In genomic region chr2:229270551-229271410, GRCh38 we compare ENCODE assay signal across 9 cellular contexts. TPM values are rescaled to one million over a fixed set of nuclear protein-coding genes. Genes with fewer than 3 reads are reported as not detected.
DNase-seq lines count a peak whose midpoint lies in the region; ATAC-seq, FAIRE-seq and TF ChIP-seq lines count a peak whose summit lies in the region.
"Had no signal": no experiment of that assay in that cellular context is flagged by ENCODE, and none has a peak within 500 bp of the region (broad histone marks: within the 10 kb centered on the region; RNA-seq: fewer than 3 reads in every experiment).

TSS of gene PID1 (minus strand) at chr2:229271287. CDS start at chr2:229271043, 244 bp downstream.

- ATAC-seq in HepG2 (peak; percentile 63), HG02973 (IDR thresholded peaks at IDR 0.05; ENCODE audit: unreplicated experiment) (no peak), HG02798 (IDR thresholded peaks at IDR 0.05; ENCODE audit: poor library complexity, unreplicated experiment) (no peak)

- peaks cover 0 to 26% of the 10 kb centered on the region in 2 experiments; a peak in 2 of 5 replicates for H3K27me3 ChIP-seq in HepG2 (ENCODE audit: control insufficient read depth in 1 of 2, insufficient read depth in 2 of 2, low read length in 2 of 2)
- H3K27me3 ChIP-seq in thymus (ENCODE audit: control insufficient read depth, insufficient read depth) = peaks cover 18% of the 10 kb centered on the region

- peak; percentile 57 for DNase-seq in 8988T
- peak; percentile 60 for DNase-seq in cerebellum (ENCODE audit: low spot score)
- DNase-seq in HepG2 (ENCODE audit: low spot score) = no peak
- DNase-seq in UCSD-AML1 (lab: John Stamatoyannopoulos, UW; ENCODE audit: unreplicated experiment) = no peak

- H3K36me3 ChIP-seq in HepG2 (replicated peaks in 1 of 2; ENCODE audit: control insufficient read depth in 1 of 2, insufficient read depth in 2 of 2, low read length in 2 of 2) = no peaks in the 10 kb centered on the region
- H3K36me3 ChIP-seq in thymus (ENCODE audit: control insufficient read depth, insufficient read depth) = no peaks in the 10 kb centered on the region

- no peaks in the 10 kb centered on the region for H3K4me1 ChIP-seq in HepG2 (ENCODE audit: insufficient read depth, low read length)
- no peaks in the 10 kb centered on the region for H3K4me1 ChIP-seq in thymus (ENCODE audit: control insufficient read depth, insufficient read depth, low read length)

- H2AFZ ChIP-seq in HepG2 (ENCODE audit: low read length) = no peak within 1 kb of the TSS

- TF ChIP-seq EP300 in Ishikawa (IDR thresholded peaks at IDR 0.05; ENCODE audit: borderline replicate concordance) (no peak), HepG2 (IDR thresholded peaks at IDR 0.05; ENCODE audit: low read depth in 2 of 2, low read length in 2 of 2) (no peak), HepG2 (CRISPR knock-in tag; IDR thresholded peaks at IDR 0.05; ENCODE audit: borderline replicate concordance) (no peak)

- no peaks in the 10 kb centered on the region for H4K20me1 ChIP-seq in HepG2 (ENCODE audit: insufficient read depth, low read length)

- H3K4me3 ChIP-seq in HepG2 (replicated peaks in 1 of 3; ENCODE audit: insufficient read depth in 1 of 3, low read depth in 2 of 3, low read length in 3 of 3) (peak within 1 kb of the TSS in 2 of 3 experiments; percentile 40 to 45; a peak in 3 of 6 replicates), thymus (ENCODE audit: low read length) (peak within 1 kb of the TSS; percentile 27)

- no peak for TF ChIP-seq CTCF in HepG2 (CRISPR knock-in tag; IDR thresholded peaks at IDR 0.05)

- H3K4me2 ChIP-seq in HepG2 (ENCODE audit: low read depth, low read length) = peak within 1 kb of the TSS; percentile 50

- H3K79me2 ChIP-seq in HepG2 (ENCODE audit: insufficient read depth, low read length) = no peaks in the 10 kb centered on the region

- TF ChIP-seq POLR2A in HepG2 (IDR thresholded peaks at IDR 0.05; ENCODE audit: insufficient read depth in 1 of 2, low read depth in 2 of 2, low read length in 2 of 2) = no peak

- WGBS in HepG2 (ENCODE audit: low lambda C conversion rate) = under 1% methylated on average over 43 of the region's 68 CpGs
- 6% methylated on average over 68 of the region's 68 CpGs for WGBS in thymus

- no peak within 1 kb of the TSS for H3K9ac ChIP-seq in HepG2 (ENCODE audit: insufficient read depth, low read depth, low read length)

- BruUV-seq in HepG2 (replicated peaks; lab: Mats Ljungman, UMichigan) = no TSS peak

- POLR2A ChIA-PET in HepG2 (lab: Yijun Ruan, JAX) = no interaction called here

- no peak for TF ChIP-seq RAD21 in Ishikawa (IDR thresholded peaks at IDR 0.05; ENCODE audit: low read depth)
- TF ChIP-seq RAD21 in HepG2 (CRISPR knock-in tag; IDR thresholded peaks at IDR 0.05) = no peak

- in situ Hi-C loops in HepG2 (cut with HindIII; ENCODE audit: extremely low pct_ligation_motif_present, low pct_unique_long_range_greater_than_20kb) = no loop called here

- H3K9me3 ChIP-seq in HepG2 (ENCODE audit: low read length) (no peaks in the 10 kb centered on the region), thymus (ENCODE audit: control insufficient read depth) (no peaks in the 10 kb centered on the region)

- CTCF ChIA-PET in HepG2 (lab: Yijun Ruan, JAX; ENCODE audit: low intra/inter-chr PET ratio, low total read pairs) = no interaction called here

- H3K27ac ChIP-seq in HepG2 (ENCODE audit: extremely low read length, insufficient read depth, low read length) (no peak within 1 kb of the TSS), thymus (ENCODE audit: low read depth) (no peak within 1 kb of the TSS)

- FAIRE-seq in HepG2 (lab: Jason Lieb, UNC) = no peak

- intact Hi-C loops in HepG2 (cut with micrococcal nuclease; ENCODE audit: unreplicated experiment) = no loop called here

TF ChIP-seq in Ishikawa, 13 proteins besides CTCF, POLR2A, EP300 and RAD21:
- TF ChIP-seq REST (IDR thresholded peaks at IDR 0.05; ENCODE audit: low read depth) (no peak), ZBTB7A (IDR thresholded peaks at IDR 0.05; ENCODE audit: low read depth) (peak; percentile 63; the same call in 1 of the 2 replicates), EGR1 (IDR thresholded peaks at IDR 0.05) (no peak), TEAD4 (IDR thresholded peaks at IDR 0.05) (no peak), YY1 (IDR thresholded peaks at IDR 0.05; ENCODE audit: low read depth) (no peak)

TF ChIP-seq in HepG2, 621 proteins besides CTCF, POLR2A, EP300 and RAD21:
- TF ChIP-seq UBTF (CRISPR knock-in tag; IDR thresholded peaks at IDR 0.05) (no peak), ZNF768 (CRISPR knock-in tag; IDR thresholded peaks at IDR 0.05) (peak; percentile 32; the same call in 1 of the 2 replicates), ESRRA (CRISPR knock-in tag; IDR thresholded peaks at IDR 0.05; ENCODE audit: low read depth) (no peak), ZNF205 (CRISPR knock-in tag; IDR thresholded peaks at IDR 0.05) (no peak), ZNF800 (CRISPR knock-in tag; IDR thresholded peaks at IDR 0.05) (peak; percentile 64; the same call in 1 of the 2 replicates)

RNA-seq across cellular contexts. Expression of gene PID1, which starts in this region (rescaled TPM):
- total RNA-seq in cerebellum = 25.0 TPM
- 0.18 TPM in 2 replicates for total RNA-seq in HepG2 (2016; rRNA removed; fragmentation: Illumina TruSeq; extraction: Trizol)
- 0.18 TPM in 1 of 2 replicates, not detected in the other for total RNA-seq in HepG2 (2016; cell fraction: cytosol; rRNA removed; fragmentation: Illumina TruSeq; extraction: Trizol; ENCODE audit: low read depth)
- total RNA-seq in HepG2 (2016; cell fraction: insoluble cytoplasmic fraction; rRNA removed; fragmentation: Illumina TruSeq; extraction: Trizol) = 0.19 and 0.22 TPM in 2 replicates
- total RNA-seq in HepG2 (2016; cell fraction: membrane; rRNA removed; fragmentation: Illumina TruSeq; extraction: Trizol) = 0.19 and 0.38 TPM in 2 replicates
- total RNA-seq in HepG2 (2016; cell fraction: nucleus; rRNA removed; fragmentation: Illumina TruSeq; extraction: Trizol) = not detected in 2 replicates
- 0.08 and 0.15 TPM in 2 replicates for polyA plus RNA-seq in HepG2 (2011; rRNA removed)
- polyA plus RNA-seq in HepG2 (2011; cell fraction: cytosol; rRNA removed) = 0.07 and 0.21 TPM in 2 replicates
- 0.37 TPM in 1 of 2 replicates, not detected in the other for polyA plus RNA-seq in HepG2 (2011; cell fraction: nucleus; rRNA removed)
- polyA plus RNA-seq in HepG2 (2012) = 0.20 and 0.21 TPM in 2 replicates
- 0.18 and 0.26 TPM in 2 replicates for polyA plus RNA-seq in HepG2 (2016; cell fraction: cytosol; fragmentation: Illumina TruSeq; extraction: Trizol; ENCODE audit: low read depth)
- polyA plus RNA-seq in HepG2 (2016; cell fraction: insoluble cytoplasmic fraction; fragmentation: Illumina TruSeq; extraction: Trizol; ENCODE audit: low read depth) = 0.23 TPM in 2 replicates
- polyA plus RNA-seq in HepG2 (2016; cell fraction: membrane; fragmentation: Illumina TruSeq; extraction: Trizol; ENCODE audit: low read depth) = 0.17 and 0.21 TPM in 2 replicates
- polyA plus RNA-seq in HepG2 (2016; cell fraction: nucleus; fragmentation: Illumina TruSeq; extraction: Trizol; ENCODE audit: insufficient read depth, low read depth) = 0.25 TPM in 1 of 2 replicates, not detected in the other
- not detected in 2 replicates for polyA minus RNA-seq in HepG2 (2011; rRNA and poly(A)+ RNA removed; ENCODE audit: low replicate concordance)
- polyA minus RNA-seq in HepG2 (2011; cell fraction: cytosol; rRNA and poly(A)+ RNA removed) = not detected in 2 replicates
- not detected in 2 replicates for polyA minus RNA-seq in HepG2 (2011; cell fraction: nucleus; rRNA and poly(A)+ RNA removed)
- polyA plus RNA-seq in thymus = 5.2 TPM
- total RNA-seq: activated CD8-positive, alpha-beta memory T cell treated with anti-CD3 and anti-CD28 coated beads for 36 hours had no signal

Comparison
In these comparisons a context has a peak if more than half of its experiments do, and no peak if none do; other contexts are left out.
1. RNA of gene PID1 (total RNA-seq): 25.0 TPM in cerebellum (single experiment); 0.18 to 0.38 TPM in HepG2; every median in the first group is over 10 times any median in the second.
2. Peak in ATAC-seq, H3K4me3 ChIP-seq and H3K4me2 ChIP-seq in HepG2; RNA of the gene not detected or under 1 TPM.
3. DNase-seq: peak in 8988T (single experiment) and cerebellum (single experiment); none in HepG2 (single experiment) and UCSD-AML1 (single experiment).